In the genomic region with DNA sequence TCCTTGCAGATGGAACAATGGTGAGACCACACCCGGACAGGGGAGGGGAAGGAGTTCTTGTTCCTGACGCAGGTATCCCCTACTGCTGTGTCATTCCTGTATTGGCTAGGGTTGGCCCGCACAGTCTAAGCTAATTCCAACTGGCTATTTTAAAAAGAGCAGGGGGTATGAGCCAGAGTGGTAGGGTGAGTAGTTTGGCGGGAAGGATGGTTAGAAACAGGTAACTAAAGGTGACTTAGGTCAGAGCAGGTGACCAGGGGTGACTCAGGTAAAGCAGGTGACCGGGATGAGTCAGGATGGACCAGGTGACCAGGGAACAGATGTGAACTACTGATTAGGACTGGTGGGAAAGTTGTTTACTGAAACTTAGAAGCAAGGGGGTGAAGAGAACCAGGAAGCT, we compare ENCODE assay signal across 12 cellular contexts. TPM values are rescaled to one million over a fixed set of nuclear protein-coding genes. Genes with fewer than 3 reads are reported as not detected.
A peak's percentile ranks its signal among the peaks of the same experiment; 100 is the strongest.
DNase-seq lines count a peak whose midpoint lies in the region; ATAC-seq, FAIRE-seq and TF ChIP-seq lines count a peak whose summit lies in the region.
"Had no signal": no experiment of that assay in that cellular context is flagged by ENCODE, and none has a peak within 500 bp of the region (broad histone marks: within the 10 kb centered on the region; RNA-seq: fewer than 3 reads in every experiment).

No MANE protein-coding gene starts in this region.

- no peaks in the 10 kb centered on the region for H3K27me3 ChIP-seq in transverse colon
- H3K27me3 ChIP-seq: gastrocnemius medialis had no signal

- H3K4me3 Mint-ChIP-seq in activated T-cell treated with anti-CD3 and anti-CD28 coated beads, Interleukin-2, amount 50 U/mL, for 72 hours, result no peak overlapping the region
- no peak overlapping the region for H3K4me3 Mint-ChIP-seq in activated CD8-positive, alpha-beta T cell treated with anti-CD3 and anti-CD28 coated beads, Interleukin-2, amount 10 ng/mL, durations not matched to agents 7 days and 5 days

- H3K4me1 ChIP-seq in kidney (ENCODE audit: control insufficient read depth in 1 of 2, insufficient read depth in 1 of 2, low read depth in 1 of 2, low read length in 2 of 2) (peaks cover 3 to 12% of the 10 kb centered on the region in 2 donors), transverse colon (peaks cover 0 to 31% (median 9%) of the 10 kb centered on the region in 4 donors)

- in situ Hi-C loops in transverse colon (cut with MboI; ENCODE audit: low pct_ligation_motif_present in 1 of 4, low pct_unique_long_range_greater_than_20kb in 1 of 4, low sequenced_read_pairs in 3 of 4), result no loop called here

- no peak overlapping the region for H3K4me3 ChIP-seq in kidney (ENCODE audit: low read length in 2 of 2)
- H3K4me3 ChIP-seq in transverse colon, result no peak overlapping the region
- H3K4me3 ChIP-seq: gastrocnemius medialis had no signal

- H3K36me3 ChIP-seq in kidney (ENCODE audit: control insufficient read depth in 1 of 2, insufficient read depth in 2 of 2, low read length in 2 of 2), result peaks cover 0 to 6% of the 10 kb centered on the region in 2 donors
- H3K36me3 ChIP-seq in transverse colon, result peaks cover 0 to 16% (median 2%) of the 10 kb centered on the region in 4 donors

- no peak for TF ChIP-seq EP300 in transverse colon (IDR thresholded peaks at IDR 0.05; ENCODE audit: low read depth)

- no peak for DNase-seq in activated T-cell treated with anti-CD3 and anti-CD28 coated beads, Interleukin-2, amount 50 U/mL, for 72 hours
- no peak for DNase-seq in activated T-cell treated with anti-CD3 and anti-CD28 coated beads for 4 hours
- DNase-seq in activated CD8-positive, alpha-beta T cell treated with anti-CD3 and anti-CD28 coated beads, Interleukin-2, amount 10 ng/mL, durations not matched to agents 7 days and 5 days, result no peak
- no peak for DNase-seq in kidney
- DNase-seq in transverse colon, result peak; percentile 39
- no peak for DNase-seq in NCI-H2107 (lab: John Stamatoyannopoulos, UW)
- DNase-seq: activated CD4-positive, alpha-beta T cell treated with anti-CD3 and anti-CD28 coated beads for 48 hours; gastrocnemius medialis; NCI-H1930 had no signal

- H3K36me3 Mint-ChIP-seq in activated T-cell treated with anti-CD3 and anti-CD28 coated beads, Interleukin-2, amount 50 U/mL, for 72 hours (ENCODE audit: insufficient read depth in 2 of 2), result peaks cover 0 to 5% of the 10 kb centered on the region in 2 donors
- peaks cover 26% of the 10 kb centered on the region for H3K36me3 Mint-ChIP-seq in activated CD8-positive, alpha-beta T cell treated with anti-CD3 and anti-CD28 coated beads, Interleukin-2, amount 10 ng/mL, durations not matched to agents 7 days and 5 days (ENCODE audit: low read depth)

- H3K9ac ChIP-seq in kidney (ENCODE audit: low read length in 2 of 2), result no peak overlapping the region

- H3K27ac ChIP-seq in kidney (ENCODE audit: low read depth in 2 of 2, low read length in 2 of 2), result peak overlapping the region; percentile 9 to 51
- no peak overlapping the region for H3K27ac ChIP-seq in transverse colon
- H3K27ac ChIP-seq: gastrocnemius medialis had no signal

- TF ChIP-seq CTCF in kidney (IDR thresholded peaks at IDR 0.05; ENCODE audit: borderline replicate concordance, extremely low read depth, insufficient read depth) (no peak), transverse colon (IDR thresholded peaks at IDR 0.05) (no peak)

- H3K27me3 Mint-ChIP-seq in activated T-cell treated with anti-CD3 and anti-CD28 coated beads, Interleukin-2, amount 50 U/mL, for 72 hours (ENCODE audit: low read depth), result no peaks in the 10 kb centered on the region
- H3K27me3 Mint-ChIP-seq in activated CD8-positive, alpha-beta T cell treated with anti-CD3 and anti-CD28 coated beads, Interleukin-2, amount 10 ng/mL, durations not matched to agents 7 days and 5 days (ENCODE audit: low read depth), result no peaks in the 10 kb centered on the region

- CTCF ChIA-PET in activated CD8-positive, alpha-beta T cell treated with anti-CD3 and anti-CD28 coated beads, Interleukin-2, amount 10 ng/mL, durations not matched to agents 7 days and 5 days (lab: Charles Lee), result no interaction called here

- no peak for TF ChIP-seq POLR2A in transverse colon (IDR thresholded peaks at IDR 0.05)

- no peak for ATAC-seq in activated T-cell treated with anti-CD3 and anti-CD28 coated beads, Interleukin-2, amount 50 U/mL, for 72 hours (replicated peaks in 1 of 2)
- ATAC-seq in activated CD8-positive, alpha-beta T cell treated with anti-CD3 and anti-CD28 coated beads, Interleukin-2, amount 10 ng/mL, durations not matched to agents 7 days and 5 days, result no peak
- ATAC-seq in GM19023 (IDR thresholded peaks at IDR 0.05; ENCODE audit: unreplicated experiment) (no peak), GM21360 (IDR thresholded peaks at IDR 0.05; ENCODE audit: unreplicated experiment) (no peak)
- ATAC-seq: gastrocnemius medialis, SK-N-SH treated with all-trans-retinoic acid at 6 μM for 48 hours had no signal

- no peak for FAIRE-seq in kidney (lab: Jason Lieb, UNC)

- WGBS in transverse colon (ENCODE audit: low coverage in 1 of 2), 2 donors, result 58 to 81% methylated on average over 2 to 5 of the region's 5 CpGs

- peaks cover 50% of the 10 kb centered on the region for H3K4me1 Mint-ChIP-seq in activated T-cell treated with anti-CD3 and anti-CD28 coated beads, Interleukin-2, amount 50 U/mL, for 72 hours (ENCODE audit: low read depth)
- peaks cover 14% of the 10 kb centered on the region for H3K4me1 Mint-ChIP-seq in activated CD8-positive, alpha-beta T cell treated with anti-CD3 and anti-CD28 coated beads, Interleukin-2, amount 10 ng/mL, durations not matched to agents 7 days and 5 days (ENCODE audit: low read depth)

- H3K9me3 ChIP-seq in kidney (ENCODE audit: control insufficient read depth in 1 of 2, low read length in 2 of 2), result no peaks in the 10 kb centered on the region
- H3K9me3 ChIP-seq in transverse colon, result no peaks in the 10 kb centered on the region
- H3K9me3 ChIP-seq: gastrocnemius medialis had no signal

- H3K27ac Mint-ChIP-seq in activated T-cell treated with anti-CD3 and anti-CD28 coated beads, Interleukin-2, amount 50 U/mL, for 72 hours, result peak overlapping the region; percentile 70
- H3K27ac Mint-ChIP-seq in activated CD8-positive, alpha-beta T cell treated with anti-CD3 and anti-CD28 coated beads, Interleukin-2, amount 10 ng/mL, durations not matched to agents 7 days and 5 days, result peak overlapping the region; percentile 26

- intact Hi-C loops in kidney (cut with DNase I), result no loop called here
- intact Hi-C loops in transverse colon (cut with DNase I; ENCODE audit: low total_unique reads), result no loop called here

- POLR2A ChIA-PET in activated CD8-positive, alpha-beta T cell treated with anti-CD3 and anti-CD28 coated beads, Interleukin-2, amount 10 ng/mL, durations not matched to agents 7 days and 5 days (lab: Charles Lee), result no interaction called here

- H3K9me3 Mint-ChIP-seq in activated T-cell treated with anti-CD3 and anti-CD28 coated beads, Interleukin-2, amount 50 U/mL, for 72 hours, result no peaks in the 10 kb centered on the region
- no peaks in the 10 kb centered on the region for H3K9me3 Mint-ChIP-seq in activated CD8-positive, alpha-beta T cell treated with anti-CD3 and anti-CD28 coated beads, Interleukin-2, amount 10 ng/mL, durations not matched to agents 7 days and 5 days (ENCODE audit: insufficient read depth)

RNA-seq across cellular contexts. Expression of a gene that starts 58.0 kb away (rescaled TPM):
- total RNA-seq in activated T-cell treated with anti-CD3 and anti-CD28 coated beads, Interleukin-2, amount 50 U/mL, for 72 hours, result 10 to 100 TPM; 55.3 to 68.0 TPM
- 10 to 100 TPM; 48.5 to 50.7 TPM for total RNA-seq in activated CD8-positive, alpha-beta T cell treated with anti-CD3 and anti-CD28 coated beads, Interleukin-2, amount 10 ng/mL, durations not matched to agents 7 days and 5 days
- total RNA-seq in kidney (52.3 TPM), transverse colon (10 to 100 TPM; 18.5 to 61.8 (median 42.4) TPM)
- polyA plus RNA-seq in kidney (ENCODE audit: insufficient read depth, low read depth, low replicate concordance), result 3.4 TPM

Comparison
In these comparisons a context has a peak if more than half of its experiments do, and no peak if none do; other contexts are left out.
1. H3K27ac ChIP-seq: peak in kidney (2 of 2); none in transverse colon (0 of 4).